Comparison of ENCODE assay signal across 13 cellular contexts in the genomic region with DNA sequence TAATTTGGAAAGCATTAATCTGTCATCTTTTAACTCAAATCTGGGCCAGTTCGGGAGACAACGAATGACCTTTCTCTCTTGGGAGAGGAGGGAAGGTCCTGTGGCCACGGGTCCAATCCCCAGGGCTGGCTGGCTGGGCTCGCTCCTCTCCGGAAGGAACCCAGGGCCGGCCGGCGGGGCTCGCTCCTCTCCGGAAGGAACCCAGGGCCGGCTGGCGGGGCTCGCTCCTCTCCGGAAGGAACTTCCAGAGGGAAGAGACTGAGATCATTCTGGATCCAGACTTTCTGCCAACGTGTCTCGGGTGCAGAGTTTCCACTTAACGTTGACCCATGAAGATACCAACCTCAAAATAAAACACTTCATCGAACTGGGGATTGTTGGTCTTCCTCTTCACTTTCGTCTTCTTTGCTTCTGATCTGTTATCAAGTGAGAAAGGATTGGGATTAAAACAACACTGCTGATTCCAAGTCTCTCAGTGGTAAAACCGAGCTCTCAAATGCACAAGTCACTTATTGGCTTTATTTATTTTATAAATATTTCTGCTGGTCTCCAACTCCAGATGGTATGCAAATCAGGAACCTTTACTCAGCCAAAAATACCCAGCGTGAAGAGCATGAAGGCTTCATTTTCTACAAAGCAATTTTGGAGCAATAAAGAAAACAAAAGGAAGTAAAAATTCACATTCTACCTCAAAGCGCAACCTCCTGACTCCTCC. TPM values are rescaled to one million over a fixed set of nuclear protein-coding genes. Genes with fewer than 3 reads are reported as not detected.
DNase-seq lines count a peak whose midpoint lies in the region; ATAC-seq, FAIRE-seq and TF ChIP-seq lines count a peak whose summit lies in the region.
"Had no signal": no experiment of that assay in that cellular context is flagged by ENCODE, and none has a peak within 500 bp of the region (broad histone marks: within the 10 kb centered on the region; RNA-seq: fewer than 3 reads in every experiment).

No MANE protein-coding gene starts in this region.

- H3K9ac ChIP-seq in kidney (ENCODE audit: low read length in 2 of 2): no peak overlapping the region

- peaks cover 5% of the 10 kb centered on the region for H3K9me3 Mint-ChIP-seq in activated CD4-positive, alpha-beta memory T cell treated with anti-CD3 and anti-CD28 coated beads for 36 hours
- peaks cover 12% of the 10 kb centered on the region for H3K9me3 Mint-ChIP-seq in activated CD4-positive, alpha-beta memory T cell treated with anti-CD3 and anti-CD28 coated beads, Interleukin-2, amount 10 ng/mL, durations not matched to agents 7 days and 5 days
- H3K9me3 Mint-ChIP-seq in central memory CD8-positive, alpha-beta T cell: no peaks in the 10 kb centered on the region

- H3K4me1 Mint-ChIP-seq in activated CD4-positive, alpha-beta memory T cell treated with anti-CD3 and anti-CD28 coated beads for 36 hours (ENCODE audit: low read depth): peaks cover under 1% of the 10 kb centered on the region
- H3K4me1 Mint-ChIP-seq in activated CD4-positive, alpha-beta memory T cell treated with anti-CD3 and anti-CD28 coated beads, Interleukin-2, amount 10 ng/mL, durations not matched to agents 7 days and 5 days: peaks cover 3% of the 10 kb centered on the region
- peaks cover 24% of the 10 kb centered on the region for H3K4me1 Mint-ChIP-seq in central memory CD8-positive, alpha-beta T cell

- H3K9me3 ChIP-seq in kidney (ENCODE audit: control insufficient read depth in 1 of 2, low read length in 2 of 2) (no peaks in the 10 kb centered on the region), thoracic aorta (no peaks in the 10 kb centered on the region)

- ATAC-seq in central memory CD8-positive, alpha-beta T cell (replicated peaks; ENCODE audit: extremely low read depth, poor library complexity, severe bottlenecking): no peak
- ATAC-seq in thoracic aorta (ENCODE audit: insufficient number of reproducible peaks, low FRiP score, low read depth): no peak

- intact Hi-C loops in activated CD4-positive, alpha-beta memory T cell treated with anti-CD3 and anti-CD28 coated beads for 36 hours (cut with micrococcal nuclease): no loop called here
- intact Hi-C loops in kidney (cut with DNase I): no loop called here

- no peak for DNase-seq in activated CD4-positive, alpha-beta memory T cell treated with anti-CD3 and anti-CD28 coated beads for 36 hours
- no peak for DNase-seq in activated CD4-positive, alpha-beta memory T cell treated with anti-CD3 and anti-CD28 coated beads, Interleukin-2, amount 10 ng/mL, durations not matched to agents 7 days and 5 days
- DNase-seq in central memory CD8-positive, alpha-beta T cell (ENCODE audit: low spot score in 2 of 2): no peak
- DNase-seq in kidney: peak; percentile 94
- no peak for DNase-seq in thoracic aorta (ENCODE audit: low spot score)
- no peak for DNase-seq in NCI-H2081 treated with DMSO at 0.1 percent for 48 hours (lab: John Stamatoyannopoulos, UW)
- DNase-seq in GM12892 (ENCODE audit: insufficient read length): no peak
- DNase-seq in stimulated activated CD4-positive, alpha-beta T cell treated with anti-CD3 and anti-CD28 coated beads, Interleukin-4, amount 100 ng/mL, for 4 hours: no peak
- DNase-seq: 8988T; activated naive CD4-positive, alpha-beta T cell; NCI-H2029 had no signal

- no peak overlapping the region for H3K4me3 Mint-ChIP-seq in activated CD4-positive, alpha-beta memory T cell treated with anti-CD3 and anti-CD28 coated beads for 36 hours
- H3K4me3 Mint-ChIP-seq in activated CD4-positive, alpha-beta memory T cell treated with anti-CD3 and anti-CD28 coated beads, Interleukin-2, amount 10 ng/mL, durations not matched to agents 7 days and 5 days: no peak overlapping the region
- peak overlapping the region; percentile 37 for H3K4me3 Mint-ChIP-seq in central memory CD8-positive, alpha-beta T cell

- H3K36me3 Mint-ChIP-seq in activated CD4-positive, alpha-beta memory T cell treated with anti-CD3 and anti-CD28 coated beads for 36 hours: peaks cover 22% of the 10 kb centered on the region
- peaks cover 52% of the 10 kb centered on the region for H3K36me3 Mint-ChIP-seq in activated CD4-positive, alpha-beta memory T cell treated with anti-CD3 and anti-CD28 coated beads, Interleukin-2, amount 10 ng/mL, durations not matched to agents 7 days and 5 days (ENCODE audit: low read depth)
- peaks cover 49% of the 10 kb centered on the region for H3K36me3 Mint-ChIP-seq in central memory CD8-positive, alpha-beta T cell (ENCODE audit: insufficient read depth)

- POLR2A ChIA-PET in activated CD4-positive, alpha-beta memory T cell treated with anti-CD3 and anti-CD28 coated beads for 36 hours (lab: Charles Lee): no interaction called here
- POLR2A ChIA-PET in activated CD4-positive, alpha-beta memory T cell treated with anti-CD3 and anti-CD28 coated beads, Interleukin-2, amount 10 ng/mL, durations not matched to agents 7 days and 5 days (lab: Charles Lee): no interaction called here

- CTCF ChIA-PET in activated CD4-positive, alpha-beta memory T cell treated with anti-CD3 and anti-CD28 coated beads for 36 hours (lab: Charles Lee): no interaction called here
- CTCF ChIA-PET in activated CD4-positive, alpha-beta memory T cell treated with anti-CD3 and anti-CD28 coated beads, Interleukin-2, amount 10 ng/mL, durations not matched to agents 7 days and 5 days (lab: Charles Lee): no interaction called here

- TF ChIP-seq CTCF in kidney (IDR thresholded peaks at IDR 0.05; ENCODE audit: borderline replicate concordance, extremely low read depth, insufficient read depth) (no peak), thoracic aorta (IDR thresholded peaks at IDR 0.05) (no peak)

- no peaks in the 10 kb centered on the region for H3K27me3 Mint-ChIP-seq in activated CD4-positive, alpha-beta memory T cell treated with anti-CD3 and anti-CD28 coated beads for 36 hours
- H3K27me3 Mint-ChIP-seq in activated CD4-positive, alpha-beta memory T cell treated with anti-CD3 and anti-CD28 coated beads, Interleukin-2, amount 10 ng/mL, durations not matched to agents 7 days and 5 days: no peaks in the 10 kb centered on the region
- H3K27me3 Mint-ChIP-seq in central memory CD8-positive, alpha-beta T cell: no peaks in the 10 kb centered on the region

- H3K4me3 ChIP-seq in kidney (ENCODE audit: low read length in 2 of 2): no peak overlapping the region
- H3K4me3 ChIP-seq in thoracic aorta: peak overlapping the region; percentile 61

- peak overlapping the region; percentile 13 for H3K27ac Mint-ChIP-seq in activated CD4-positive, alpha-beta memory T cell treated with anti-CD3 and anti-CD28 coated beads for 36 hours
- no peak overlapping the region for H3K27ac Mint-ChIP-seq in activated CD4-positive, alpha-beta memory T cell treated with anti-CD3 and anti-CD28 coated beads, Interleukin-2, amount 10 ng/mL, durations not matched to agents 7 days and 5 days
- peak overlapping the region; percentile 29 for H3K27ac Mint-ChIP-seq in central memory CD8-positive, alpha-beta T cell (ENCODE audit: low read depth)

- no peak for TF ChIP-seq POLR2A in GM12892 (IDR thresholded peaks at IDR 0.05; ENCODE audit: low read depth, low read length)

- H3K36me3 ChIP-seq in kidney (ENCODE audit: control insufficient read depth in 1 of 2, insufficient read depth in 2 of 2, low read length in 2 of 2): no peaks in the 10 kb centered on the region
- peaks cover 22% of the 10 kb centered on the region for H3K36me3 ChIP-seq in thoracic aorta

- H3K27ac ChIP-seq in kidney (ENCODE audit: low read depth in 2 of 2, low read length in 2 of 2) (peak overlapping the region in 1 of 2 donors; percentile 41), thoracic aorta (peak overlapping the region; percentile 49 to 70)

- FAIRE-seq in kidney (lab: Jason Lieb, UNC): no peak
- no peak for FAIRE-seq in GM12892 (lab: Jason Lieb, UNC)
- FAIRE-seq: G401.6 had no signal

- no peaks in the 10 kb centered on the region for H3K27me3 ChIP-seq in thoracic aorta (replicated peaks; ENCODE audit: insufficient read depth)

- H3K4me1 ChIP-seq in kidney (ENCODE audit: control insufficient read depth in 1 of 2, insufficient read depth in 1 of 2, low read depth in 1 of 2, low read length in 2 of 2) (peaks cover 3 to 12% of the 10 kb centered on the region in 2 donors), thoracic aorta (ENCODE audit: control insufficient read depth in 1 of 2, low read depth in 2 of 2) (peaks cover 22 to 40% of the 10 kb centered on the region in 2 donors)

RNA-seq across cellular contexts. Expression of gene C13orf46, which starts 53.3 kb away (rescaled TPM):
- 1 to 10 TPM; 1.5 to 1.8 TPM for total RNA-seq in activated CD4-positive, alpha-beta memory T cell treated with anti-CD3 and anti-CD28 coated beads for 36 hours
- 1 to 10 TPM; 2.5 to 2.9 TPM for total RNA-seq in activated CD4-positive, alpha-beta memory T cell treated with anti-CD3 and anti-CD28 coated beads, Interleukin-2, amount 10 ng/mL, durations not matched to agents 7 days and 5 days
- 1.1 TPM for total RNA-seq in kidney
- not detected for polyA plus RNA-seq in kidney (ENCODE audit: insufficient read depth, low read depth, low replicate concordance)
- total RNA-seq in thoracic aorta: 1 to 10 TPM; 1.1 TPM
- 0.08 TPM for polyA plus RNA-seq in GM12892 (2012; ENCODE audit: missing spikeins)
- total RNA-seq: RPMI7951 had no signal
